8 cellular contexts compared by ENCODE assay signal in genomic region chr19:42268704-42269517, GRCh38. TPM values are rescaled to one million over a fixed set of nuclear protein-coding genes. Genes with fewer than 3 reads are reported as not detected.
DNase-seq lines count a peak whose midpoint lies in the region; ATAC-seq and TF ChIP-seq lines count a peak whose summit lies in the region.

CIC (plus strand) TSS chr19:42269252; CDS start chr19:42271784, 2,532 bp downstream.

- peak within 1 kb of the TSS; percentile 95 for H2AK5ac ChIP-seq in mesenchymal stem cell (ENCODE audit: low read length, severe bottlenecking)

- TSS peak; percentile 95 for BruUV-seq in Caco-2 (replicated peaks; lab: Mats Ljungman, UMichigan)

- H3K27me3 Mint-ChIP-seq in Caco-2 (ENCODE audit: insufficient read depth, unreplicated experiment): no peaks in the 10 kb centered on the region
- peaks cover 2% of the 10 kb centered on the region for H3K27me3 Mint-ChIP-seq in endodermal cell (ENCODE audit: insufficient read depth)

- H3F3A ChIP-seq in OCI-LY1 (ENCODE audit: insufficient read depth, low read length): no peaks in the 10 kb centered on the region

- peak within 1 kb of the TSS; percentile 96 for H3K4me2 ChIP-seq in OCI-LY1 (ENCODE audit: low read length)
- peak within 1 kb of the TSS; percentile 81 for H3K4me2 ChIP-seq in mesenchymal stem cell (ENCODE audit: low read length, poor library complexity, severe bottlenecking)

- peaks cover 2% of the 10 kb centered on the region for H3K79me1 ChIP-seq in mesenchymal stem cell (replicated peaks; ENCODE audit: low read length, poor library complexity, severe bottlenecking)

- POLR2A ChIA-PET in Caco-2 (lab: Charles Lee): interaction anchor here (0.6 to 2.1 kb wide), 2 partner anchors 11 to 26 kb away, joined by 3 to 5 read pairs; partner anchors contain the start of gene GSK3A

- H3K4me1 Mint-ChIP-seq in Caco-2 (ENCODE audit: low read depth, unreplicated experiment) (no peaks in the 10 kb centered on the region), endodermal cell (peaks cover 25% of the 10 kb centered on the region)

- H3K9me3 Mint-ChIP-seq in Caco-2 (ENCODE audit: unreplicated experiment): no peaks in the 10 kb centered on the region
- H3K9me3 Mint-ChIP-seq in endodermal cell: no peaks in the 10 kb centered on the region

- H3K9me2 ChIP-seq in OCI-LY1 (ENCODE audit: low read depth, low read length): no peaks in the 10 kb centered on the region

- intact Hi-C loops in Caco-2 (cut with micrococcal nuclease; ENCODE audit: unreplicated experiment): loop anchor here (1.0 kb wide), 5 partner anchors 11 to 49 kb away; partner anchors contain the start of genes PAFAH1B3, PRR19 and ZNF526

- no peaks in the 10 kb centered on the region for H4K20me1 ChIP-seq in OCI-LY1 (ENCODE audit: insufficient read depth, low read length)

- H3K9ac ChIP-seq in OCI-LY1 (ENCODE audit: low read length) (peak within 1 kb of the TSS; percentile 93), endodermal cell (ENCODE audit: extremely low read depth, low read length, poor library complexity, severe bottlenecking) (peak within 1 kb of the TSS; percentile 95), mesenchymal stem cell (ENCODE audit: low read length) (peak within 1 kb of the TSS; percentile 98)

- peaks cover 11% of the 10 kb centered on the region for H3K36me3 Mint-ChIP-seq in Caco-2 (ENCODE audit: insufficient read depth, unreplicated experiment)
- H3K36me3 Mint-ChIP-seq in endodermal cell (ENCODE audit: low read depth): peaks cover 10% of the 10 kb centered on the region

- no peaks in the 10 kb centered on the region for H3K9me3 ChIP-seq in Caco-2
- H3K9me3 ChIP-seq in OCI-LY1 (ENCODE audit: low read length): no peaks in the 10 kb centered on the region
- H3K9me3 ChIP-seq in endodermal cell (ENCODE audit: control insufficient read depth, low read length): no peaks in the 10 kb centered on the region
- H3K9me3 ChIP-seq in mesenchymal stem cell (ENCODE audit: control insufficient read depth, low read length): no peaks in the 10 kb centered on the region

- CTCF ChIA-PET in Caco-2 (lab: Charles Lee): interaction anchor here (0.6 kb wide), 1 partner anchor 13 kb away, joined by 4 read pairs; no protein-coding TSS in a partner anchor

- H3K4me3 Mint-ChIP-seq in Caco-2 (ENCODE audit: unreplicated experiment) (no peak within 1 kb of the TSS), endodermal cell (no peak within 1 kb of the TSS)

- H2BK15ac ChIP-seq in mesenchymal stem cell (ENCODE audit: low read depth, poor library complexity, severe bottlenecking): peak within 1 kb of the TSS; percentile 95

- peak within 1 kb of the TSS; percentile 92 for H3K27ac ChIP-seq in OCI-LY1 (ENCODE audit: low read depth, low read length, poor library complexity, severe bottlenecking)
- peak within 1 kb of the TSS; percentile 98 for H3K27ac ChIP-seq in endodermal cell (ENCODE audit: low read depth, low read length)
- H3K27ac ChIP-seq in mesenchymal stem cell (ENCODE audit: low read length, poor library complexity, severe bottlenecking): peak within 1 kb of the TSS; percentile 100

- peak within 1 kb of the TSS in 1 of 2 experiments; percentile 93 for H3K14ac ChIP-seq in mesenchymal stem cell (ENCODE audit: low read length in 2 of 2)

- H4K91ac ChIP-seq in mesenchymal stem cell (ENCODE audit: low read length): peak within 1 kb of the TSS; percentile 94

- H2BK5ac ChIP-seq in mesenchymal stem cell (ENCODE audit: low read depth, low read length, poor library complexity, severe bottlenecking): peak within 1 kb of the TSS; percentile 99

- H3K36me3 ChIP-seq in Caco-2 (ENCODE audit: control insufficient read depth, insufficient read depth, low read length) (no peaks in the 10 kb centered on the region), OCI-LY1 (ENCODE audit: insufficient read depth, low read length) (no peaks in the 10 kb centered on the region), endodermal cell (ENCODE audit: control insufficient read depth, insufficient read depth, low read length) (peaks cover 2% of the 10 kb centered on the region), mesenchymal stem cell (ENCODE audit: control insufficient read depth in 1 of 2, insufficient read depth in 2 of 2, low read depth in 1 of 2, low read length in 2 of 2) (peaks cover 18 to 26% of the 10 kb centered on the region in 2 experiments)

- H4K8ac ChIP-seq in mesenchymal stem cell (ENCODE audit: low read length): peak within 1 kb of the TSS; percentile 93

- H3K27me3 ChIP-seq in Caco-2 (replicated peaks; ENCODE audit: control insufficient read depth, insufficient read depth, low read length) (no peaks in the 10 kb centered on the region), OCI-LY1 (ENCODE audit: insufficient read depth, low read length) (no peaks in the 10 kb centered on the region), endodermal cell (ENCODE audit: control insufficient read depth, insufficient read depth, low read length, poor library complexity, severe bottlenecking) (no peaks in the 10 kb centered on the region), mesenchymal stem cell (ENCODE audit: control insufficient read depth in 1 of 2, insufficient read depth in 1 of 2, low read length in 2 of 2) (no peaks in the 10 kb centered on the region)

- 0% methylated on average over 30 to 50 of the region's 53 CpGs for WGBS in endodermal cell (ENCODE audit: insufficient coverage in 1 of 2, insufficient read length in 1 of 2), 2 experiments
- 1% methylated on average over 53 of the region's 53 CpGs for WGBS in mesenchymal stem cell

- H3K4me1 ChIP-seq in Caco-2 (peaks cover 10% of the 10 kb centered on the region; the same call in 1 of the 2 replicates), OCI-LY1 (ENCODE audit: insufficient read depth, low read length, severe bottlenecking) (peaks cover 30% of the 10 kb centered on the region), endodermal cell (ENCODE audit: control insufficient read depth, insufficient read depth, low read length) (peaks cover 4% of the 10 kb centered on the region), mesenchymal stem cell (ENCODE audit: control insufficient read depth, insufficient read depth, low read depth, low read length) (peaks cover 37% of the 10 kb centered on the region)

- H2BK12ac ChIP-seq in mesenchymal stem cell (ENCODE audit: low read length in 2 of 2): peak within 1 kb of the TSS; percentile 87 to 92

- H3K4me3 ChIP-seq in Caco-2 (ENCODE audit: low read depth, low read length) (peak within 1 kb of the TSS; percentile 74), OCI-LY1 (ENCODE audit: low read depth, low read length, poor library complexity, severe bottlenecking) (peak within 1 kb of the TSS; percentile 81), endodermal cell (ENCODE audit: low read length) (peak within 1 kb of the TSS; percentile 88), mesenchymal stem cell (ENCODE audit: insufficient read depth in 1 of 2, low read depth in 1 of 2, low read length in 2 of 2) (peak within 1 kb of the TSS; percentile 67 to 96)

- peak within 1 kb of the TSS; percentile 99 for H2BK120ac ChIP-seq in mesenchymal stem cell (ENCODE audit: low read depth, low read length)

- peak within 1 kb of the TSS; percentile 93 to 98 for H3K18ac ChIP-seq in mesenchymal stem cell (ENCODE audit: low read depth in 1 of 2, low read length in 2 of 2)

- H3K23ac ChIP-seq in mesenchymal stem cell (ENCODE audit: low read length in 2 of 2): no peak within 1 kb of the TSS

- H2AFZ ChIP-seq in OCI-LY1 (ENCODE audit: low read length) (no peak within 1 kb of the TSS), mesenchymal stem cell (ENCODE audit: low read depth, low read length) (peak within 1 kb of the TSS; percentile 87)

- DNase-seq in Caco-2 (peak; percentile 99 to 100), HuH-7 (ENCODE audit: low spot score) (peak; percentile 99), endodermal cell (peak; percentile 100), mesenchymal stem cell (peak; percentile 100)
- DNase-seq in activated CD8-positive, alpha-beta memory T cell treated with anti-CD3 and anti-CD28 coated beads, Interleukin-2, amount 50 U/mL, for 4 hours: peak; percentile 99
- DNase-seq in stimulated activated CD8-positive, alpha-beta memory T cell treated with anti-CD3 and anti-CD28 coated beads, Interleukin-12 subunit alpha, Interleukin-12 subunit beta, amount 100 ng/mL, for 4 hours (ENCODE audit: low read depth): peak; percentile 98

- no peak for TF ChIP-seq CTCF in Caco-2 (IDR thresholded peaks at IDR 0.05; ENCODE audit: insufficient read depth in 1 of 2, low read depth in 1 of 2, low read length in 1 of 2, severe bottlenecking in 1 of 2, unreplicated experiment in 1 of 2)
- no peak for TF ChIP-seq CTCF in OCI-LY1 (IDR thresholded peaks at IDR 0.05; ENCODE audit: low read length)
- TF ChIP-seq CTCF in endodermal cell (conservative IDR thresholded peaks at IDR 0.05): no peak

- ATAC-seq in GM21526 (IDR thresholded peaks at IDR 0.05; ENCODE audit: low FRiP score, unreplicated experiment): peak; percentile 66

- H3K27ac Mint-ChIP-seq in Caco-2 (ENCODE audit: unreplicated experiment) (no peak within 1 kb of the TSS), endodermal cell (peak within 1 kb of the TSS; percentile 76)

- peak within 1 kb of the TSS; percentile 96 for H3K4ac ChIP-seq in mesenchymal stem cell (ENCODE audit: low read depth in 1 of 2, low read length in 2 of 2)

- no peaks in the 10 kb centered on the region for H3K79me2 ChIP-seq in OCI-LY1 (ENCODE audit: insufficient read depth, low read length)

RNA-seq across cellular contexts. Expression of gene CIC, which starts in this region (rescaled TPM):
- total RNA-seq in Caco-2 (2022) (44.8 and 47.8 TPM in 2 replicates), endodermal cell (10 to 100 TPM; 48.6 to 57.6 TPM)
- 55.5 TPM for polyA plus RNA-seq in endodermal cell (2013, experiment 1 of 2)
- 51.2 TPM for polyA plus RNA-seq in endodermal cell (2013, experiment 2 of 2)
- 55.2 TPM for polyA plus RNA-seq in mesenchymal stem cell (2013, experiment 1 of 2)
- 52.0 TPM for polyA plus RNA-seq in mesenchymal stem cell (2013, experiment 2 of 2)

Comparison
In these comparisons a context has a peak if more than half of its experiments do, and no peak if none do; other contexts are left out.
1. Peak in every context shown above with its lines: DNase-seq, ATAC-seq, H3K4me3 ChIP-seq and H3K27ac ChIP-seq.